ENCODE assay signal across 9 cellular contexts in genomic region chr5:173293817-173294672, GRCh38. TPM values are rescaled to one million over a fixed set of nuclear protein-coding genes. Genes with fewer than 3 reads are reported as not detected.
DNase-seq lines count a peak whose midpoint lies in the region; ATAC-seq and TF ChIP-seq lines count a peak whose summit lies in the region.
"Had no signal": no experiment of that assay in that cellular context is flagged by ENCODE, and none has a peak within 500 bp of the region (broad histone marks: within the 10 kb centered on the region; RNA-seq: fewer than 3 reads in every experiment).

No MANE protein-coding gene starts in this region.

- peaks cover 22% of the 10 kb centered on the region for H3K4me1 ChIP-seq in left ventricle myocardium inferior

- intact Hi-C loops in left ventricle myocardium inferior (cut with micrococcal nuclease), result loop anchor here (2.0 to 5.0 kb wide), 2 partner anchors 39 to 278 kb away; no protein-coding TSS in a partner anchor

- H3K36me3 ChIP-seq in H7 (replicated peaks; ENCODE audit: control insufficient read depth, insufficient read depth, low read length) (no peaks in the 10 kb centered on the region), left ventricle myocardium inferior (no peaks in the 10 kb centered on the region)

- ATAC-seq in HG03469 (IDR thresholded peaks at IDR 0.05; ENCODE audit: unreplicated experiment), result no peak

- H3K27me3 ChIP-seq in H7 (ENCODE audit: control insufficient read depth, insufficient read depth, low read length) (peaks cover 14% of the 10 kb centered on the region), left ventricle myocardium inferior (ENCODE audit: low read depth) (peaks cover 24% of the 10 kb centered on the region)

- H3K9me3 ChIP-seq in left ventricle myocardium inferior (replicated peaks), result no peaks in the 10 kb centered on the region

- TF ChIP-seq CTCF in NB4 (IDR thresholded peaks at IDR 0.05; ENCODE audit: low read depth, low read length) (peak; percentile 70), left ventricle myocardium inferior (IDR thresholded peaks at IDR 0.05; ENCODE audit: borderline replicate concordance) (peak; percentile 90)

- H3K4me3 ChIP-seq in H7 (ENCODE audit: insufficient read depth, low read depth, low read length), result no peak overlapping the region
- no peak overlapping the region for H3K4me3 ChIP-seq in NB4 (ENCODE audit: low read depth, low read length)
- H3K4me3 ChIP-seq in left ventricle myocardium inferior, result peak overlapping the region; percentile 42

- no peak for TF ChIP-seq POLR2A in NB4 (IDR thresholded peaks at IDR 0.05; ENCODE audit: extremely low read depth, insufficient read length)

- DNase-seq in EH (ENCODE audit: low read depth), result peak; percentile 79
- DNase-seq in H7, result peak; percentile 82
- peak; percentile 75 for DNase-seq in NB4 (ENCODE audit: low read depth)
- peak; percentile 75 for DNase-seq in SW480 (ENCODE audit: low spot score)
- peak; percentile 53 for DNase-seq in activated naive CD8-positive, alpha-beta T cell treated with anti-CD3 and anti-CD28 coated beads, Interleukin-2, amount 50 U/mL, for 16 hours (ENCODE audit: low read depth, low spot score)
- DNase-seq in left ventricle myocardium inferior, result peak; percentile 75
- peak; percentile 90 for DNase-seq in retina

- H3K27ac ChIP-seq in left ventricle myocardium inferior (replicated peaks), result no peak overlapping the region

RNA-seq across cellular contexts. Expression of gene STC2, which starts 34.2 kb away (rescaled TPM):
- total RNA-seq in H7 (2014; rRNA removed; shearing (Covaris generic)), result 17.8 and 29.5 TPM in 2 replicates
- total RNA-seq in left ventricle myocardium inferior, result 12.4 TPM

RNA-seq across cellular contexts. Expression of gene NKX2-5, which starts 59.0 kb away (rescaled TPM):
- total RNA-seq in H7 (2014; rRNA removed; shearing (Covaris generic)), result 2.4 and 3.8 TPM in 2 replicates
- 248 TPM for total RNA-seq in left ventricle myocardium inferior
- total RNA-seq: subcutaneous adipose tissue had no signal

Comparison
In these comparisons a context has a peak if more than half of its experiments do, and no peak if none do; other contexts are left out.
1. RNA of gene NKX2-5, which starts 59.0 kb away (total RNA-seq): 248 TPM in left ventricle myocardium inferior (single experiment); 2.4 to 3.8 TPM in H7; every median in the first group is over 10 times any median in the second.
2. Peak in every context shown above with its lines, with median percentiles within 50 percentile points of each other: DNase-seq.